In genomic region chr12:113149361-113150150, GRCh38 we compare ENCODE assay signal across 8 cellular contexts. TPM values are rescaled to one million over a fixed set of nuclear protein-coding genes. Genes with fewer than 3 reads are reported as not detected.
DNase-seq lines count a peak whose midpoint lies in the region; ATAC-seq, FAIRE-seq and TF ChIP-seq lines count a peak whose summit lies in the region.

TSS of gene CFAP73 (plus strand) at chr12:113149724. CDS start at chr12:113149858, 134 bp downstream.

- TF ChIP-seq CTCF in A549 (IDR thresholded peaks at IDR 0.05) (no peak), HEK293 (tag by site-specific recombination; IDR thresholded peaks at IDR 0.05) (no peak), OCI-LY1 (IDR thresholded peaks at IDR 0.05; ENCODE audit: low read length) (no peak), lower lobe of right lung (IDR thresholded peaks at IDR 0.05) (no peak)

- H3K36me3 ChIP-seq in HEK293 (ENCODE audit: control insufficient read depth in 2 of 2, insufficient read depth in 1 of 2, low read length in 2 of 2), result no peaks in the 10 kb centered on the region
- H3K36me3 ChIP-seq in OCI-LY1 (ENCODE audit: insufficient read depth, low read length), result no peaks in the 10 kb centered on the region
- no peaks in the 10 kb centered on the region for H3K36me3 ChIP-seq in lower lobe of right lung

- peaks cover 4% of the 10 kb centered on the region; the same call in 1 of the 2 replicates for H3F3A ChIP-seq in OCI-LY1 (ENCODE audit: insufficient read depth, low read length)

- H4K20me1 ChIP-seq in OCI-LY1 (ENCODE audit: insufficient read depth, low read length), result no peaks in the 10 kb centered on the region

- no peak for FAIRE-seq in A549 (lab: Jason Lieb, UNC)

- ATAC-seq in A549 (peak; percentile 60 to 71), lower lobe of right lung (peak; percentile 69 to 79), GM21619 (IDR thresholded peaks at IDR 0.05; ENCODE audit: unreplicated experiment) (no peak), HG02973 (IDR thresholded peaks at IDR 0.05; ENCODE audit: unreplicated experiment) (no peak), HG03354 (IDR thresholded peaks at IDR 0.05; ENCODE audit: poor library complexity, severe bottlenecking, unreplicated experiment) (no peak)

- no peak for TF ChIP-seq POLR2A in A549 (IDR thresholded peaks at IDR 0.05; ENCODE audit: low read length)

- peaks cover 7% of the 10 kb centered on the region for H3K79me2 ChIP-seq in OCI-LY1 (ENCODE audit: insufficient read depth, low read length)

- H3K9me3 ChIP-seq in A549 (peaks cover 9% of the 10 kb centered on the region; the same call in 2 of the 3 replicates), HEK293 (ENCODE audit: control insufficient read depth, insufficient read depth, low read depth, low read length) (no peaks in the 10 kb centered on the region), OCI-LY1 (ENCODE audit: low read length) (no peaks in the 10 kb centered on the region; the same call in 1 of the 2 replicates), lower lobe of right lung (no peaks in the 10 kb centered on the region)

- CTCF ChIA-PET in A549 (lab: Yijun Ruan, JAX), result interaction anchor here (1.1 to 11.0 kb wide), 6 partner anchors 11 to 100 kb away, joined by 3 to 142 read pairs (median 28); partner anchors contain the start of gene RASAL1
- CTCF ChIA-PET in HEK293 (lab: Yijun Ruan, JAX), result interaction anchor here (0.6 to 2.1 kb wide), 6 partner anchors 12 to 157 kb away, joined by 3 to 7 read pairs (median 4); partner anchors contain the start of gene RASAL1

- POLR2A ChIA-PET in A549 (lab: Yijun Ruan, JAX), result no interaction called here
- POLR2A ChIA-PET in HEK293 (lab: Yijun Ruan, JAX), result interaction anchor here (0.7 kb wide), 1 partner anchor 16 kb away, joined by 4 read pairs; no protein-coding TSS in a partner anchor

- DNase-seq in A549 (ENCODE audit: low read depth in 1 of 2, low spot score in 1 of 2) (peak; percentile 80 to 82), dermis blood vessel endothelial cell (peak; percentile 75), lower lobe of right lung (peak; percentile 72)

- H3K4me3 ChIP-seq in A549 (no peak within 1 kb of the TSS), HEK293 (ENCODE audit: low read depth, low read length) (no peak within 1 kb of the TSS), OCI-LY1 (ENCODE audit: low read depth, low read length, poor library complexity, severe bottlenecking) (no peak within 1 kb of the TSS), lower lobe of right lung (no peak within 1 kb of the TSS)

- H3K9ac ChIP-seq in OCI-LY1 (ENCODE audit: low read length), result no peak within 1 kb of the TSS; the same call in 1 of the 2 replicates

- peak within 1 kb of the TSS; percentile 36; the same call in 2 of the 3 replicates for H3K4me2 ChIP-seq in A549
- H3K4me2 ChIP-seq in OCI-LY1 (ENCODE audit: low read length), result peak within 1 kb of the TSS; percentile 20; the same call in 1 of the 2 replicates

- TF ChIP-seq EP300 in A549 (IDR thresholded peaks at IDR 0.05), result no peak

- H3K9me2 ChIP-seq in OCI-LY1 (ENCODE audit: low read depth, low read length), result no peaks in the 10 kb centered on the region

- intact Hi-C loops in lower lobe of right lung (cut with DNase I), result no loop called here

- H3K4me1 ChIP-seq in A549 (peaks cover 6% of the 10 kb centered on the region; the same call in 1 of the 3 replicates), HEK293 (ENCODE audit: control insufficient read depth, insufficient read depth, low read length) (0 out of 2 replicates have a peak, but pooled peaks cover 3% of the 10 kb centered on the region), OCI-LY1 (ENCODE audit: insufficient read depth, low read length, severe bottlenecking) (peaks cover 41% of the 10 kb centered on the region), lower lobe of right lung (peaks cover 23% of the 10 kb centered on the region)

- H2AFZ ChIP-seq in OCI-LY1 (ENCODE audit: low read length), result no peak within 1 kb of the TSS

- no peaks in the 10 kb centered on the region for H3K27me3 ChIP-seq in OCI-LY1 (ENCODE audit: insufficient read depth, low read length)
- peaks cover 41% of the 10 kb centered on the region for H3K27me3 ChIP-seq in lower lobe of right lung (ENCODE audit: low read depth)

- H3K27ac ChIP-seq in A549, result no peak within 1 kb of the TSS
- H3K27ac ChIP-seq in HEK293 (ENCODE audit: extremely low read depth, low read depth, low read length), result no peak within 1 kb of the TSS
- H3K27ac ChIP-seq in OCI-LY1 (ENCODE audit: low read depth, low read length, poor library complexity, severe bottlenecking), result peak within 1 kb of the TSS; percentile 34
- no peak within 1 kb of the TSS for H3K27ac ChIP-seq in lower lobe of right lung

- WGBS in A549 (ENCODE audit: missing lambda C conversion rate), result 54% methylated on average over 22 of the region's 22 CpGs

- TF ChIP-seq RAD21 in A549 (conservative IDR thresholded peaks at IDR 0.05 in 1 of 2, IDR thresholded peaks at IDR 0.05 in 1 of 2), result no peak

TF ChIP-seq in A549, 52 proteins besides CTCF, POLR2A, EP300 and RAD21 (continues in another document):
- TF ChIP-seq NFE2L2 (conservative IDR thresholded peaks at IDR 0.05; ENCODE audit: low read length) (no peak), POLR2AphosphoS2 (conservative IDR thresholded peaks at IDR 0.05; ENCODE audit: low read length) (no peak), PHF8 (IDR thresholded peaks at IDR 0.05; ENCODE audit: borderline replicate concordance, low read depth) (no peak), ZFP36 (IDR thresholded peaks at IDR 0.05; ENCODE audit: borderline replicate concordance, partially characterized antibody) (no peak), E2F6 (IDR thresholded peaks at IDR 0.05; ENCODE audit: borderline replicate concordance, low read depth) (no peak)

TF ChIP-seq in HEK293, 187 proteins besides CTCF, POLR2A, EP300 and RAD21 (continues in another document):
- TF ChIP-seq ZNF223 (tag by site-specific recombination; IDR thresholded peaks at IDR 0.05) (no peak), ZNF404 (tag by site-specific recombination; IDR thresholded peaks at IDR 0.05) (no peak), MEIS1 (CRISPR knock-in tag; IDR thresholded peaks at IDR 0.05; ENCODE audit: borderline replicate concordance) (no peak), ZNF133 (tag by site-specific recombination; IDR thresholded peaks at IDR 0.05) (no peak), ZNF777 (tag by site-specific recombination; IDR thresholded peaks at IDR 0.05; ENCODE audit: borderline replicate concordance) (no peak), ZSCAN30 (tag by site-specific recombination; IDR thresholded peaks at IDR 0.05) (no peak), ZBTB17 (tag by site-specific recombination; IDR thresholded peaks at IDR 0.05) (peak; percentile 28; the same call in 1 of the 2 replicates), ZBTB26 (tag by site-specific recombination; optimal IDR thresholded peaks at IDR 0.05) (no peak), ZNF521 (tag by site-specific recombination; IDR thresholded peaks at IDR 0.05) (no peak), GLIS1 (tag by site-specific recombination; IDR thresholded peaks at IDR 0.05) (peak; percentile 86), ZNF449 (tag by site-specific recombination; IDR thresholded peaks at IDR 0.05) (no peak), ZNF184 (tag by site-specific recombination; IDR thresholded peaks at IDR 0.05) (no peak)

RNA-seq across cellular contexts. Expression of gene CFAP73, which starts in this region (rescaled TPM):
- polyA plus RNA-seq in A549 (2011; rRNA removed), result not detected in 2 replicates
- polyA plus RNA-seq in A549 (2012; cell fraction: cytosol; rRNA removed), result 0.04 and 0.06 TPM in 2 replicates
- 0.36 TPM in 1 of 2 replicates, not detected in the other for polyA plus RNA-seq in A549 (2012; cell fraction: nucleus; rRNA removed)
- 0.05 TPM in 1 of 3 replicates, not detected in the others for polyA plus RNA-seq in A549 (2017; fragmentation: RNase III; extraction: RNeasy Plus Mini Kit Qiagen cat#74134 plus additional on column Dnase treatment)
- polyA minus RNA-seq in A549 (2011; rRNA and poly(A)+ RNA removed), result not detected in 2 replicates
- not detected in 2 replicates for total RNA-seq in dermis blood vessel endothelial cell
- 7.3 TPM for total RNA-seq in lower lobe of right lung

Comparison
In these comparisons a context has a peak if more than half of its experiments do, and no peak if none do; other contexts are left out.
1. Peak in DNase-seq, ATAC-seq and H3K4me2 ChIP-seq in A549; RNA of the gene not detected or under 1 TPM.
2. Peak in DNase-seq in dermis blood vessel endothelial cell; RNA of the gene not detected or under 1 TPM.
3. ATAC-seq: peak in lower lobe of right lung (2 of 2); none in GM21619 (single experiment), HG02973 (single experiment) and HG03354 (single experiment).
4. Peak in every context shown above with its lines, with median percentiles within 50 percentile points of each other: DNase-seq.